ENCODE assay signal across 18 cellular contexts in the genomic region with DNA sequence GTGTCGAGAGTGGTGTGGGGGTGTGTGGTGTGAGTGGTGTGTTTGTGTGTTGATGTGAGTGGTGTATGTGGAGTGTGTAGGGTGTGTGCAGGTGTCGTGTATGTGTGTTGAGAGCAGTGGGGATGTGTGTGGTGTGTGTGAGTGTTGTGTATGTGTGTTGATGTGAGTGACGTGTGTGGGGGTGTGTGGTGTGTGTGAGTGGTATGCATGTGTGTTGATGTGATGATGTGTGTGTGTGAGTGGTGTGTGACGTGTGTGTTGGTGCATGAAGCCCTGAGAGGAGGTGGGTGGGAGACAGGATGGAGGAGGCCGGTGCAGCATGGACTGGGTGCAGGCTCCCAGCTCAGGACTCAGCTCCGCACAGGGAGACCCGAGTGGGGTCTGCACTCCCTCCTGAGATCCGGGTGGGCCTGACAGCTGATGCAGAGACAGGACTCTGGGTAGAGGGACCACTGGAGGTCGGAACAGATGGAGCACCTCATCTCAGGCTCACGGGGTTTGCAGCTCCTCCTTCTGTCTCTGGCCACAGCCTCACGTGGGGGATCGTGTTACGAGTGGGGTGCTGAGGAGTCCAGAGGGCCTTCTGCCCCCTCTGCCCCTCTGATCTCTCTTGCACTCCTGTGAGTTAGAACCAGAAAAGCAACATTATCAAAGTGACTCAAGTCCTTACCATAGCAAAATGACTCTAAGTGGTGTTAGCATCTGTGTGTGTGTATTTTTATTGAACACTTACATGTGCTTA. TPM values are rescaled to one million over a fixed set of nuclear protein-coding genes. Genes with fewer than 3 reads are reported as not detected.
"Had no signal": no experiment of that assay in that cellular context is flagged by ENCODE, and none has a peak within 500 bp of the region (broad histone marks: within the 10 kb centered on the region; RNA-seq: fewer than 3 reads in every experiment).

No MANE protein-coding gene starts in this region.

- H3K4me3 ChIP-seq: heart left ventricle, left lung, pancreas, tibial nerve had no signal

- H3K27me3 ChIP-seq: pancreas, tibial nerve had no signal

- ATAC-seq: activated CD8-positive, alpha-beta memory T cell treated with anti-CD3 and anti-CD28 coated beads, Interleukin-2, amount 10 ng/mL, durations not matched to agents 7 days and 5 days; activated naive CD4-positive, alpha-beta T cell treated with anti-CD3 and anti-CD28 coated beads, Interleukin-2, amount 50 U/mL, for 72 hours; left lung; pancreas had no signal

- H3K9me3 Mint-ChIP-seq: activated naive CD4-positive, alpha-beta T cell treated with anti-CD3 and anti-CD28 coated beads, Interleukin-2, amount 50 U/mL, for 72 hours; activated T-cell treated with anti-CD3 and anti-CD28 coated beads, Interleukin-2, amount 50 U/mL, for 24 hours; memory B cell; neural crest cell had no signal

- H3K4me1 Mint-ChIP-seq: activated CD8-positive, alpha-beta memory T cell treated with anti-CD3 and anti-CD28 coated beads, Interleukin-2, amount 10 ng/mL, durations not matched to agents 7 days and 5 days; memory B cell had no signal

- H3K4me3 Mint-ChIP-seq: activated CD8-positive, alpha-beta memory T cell treated with anti-CD3 and anti-CD28 coated beads, Interleukin-2, amount 10 ng/mL, durations not matched to agents 7 days and 5 days; activated T-cell treated with anti-CD3 and anti-CD28 coated beads, Interleukin-2, amount 50 U/mL, for 24 hours; memory B cell; neural crest cell had no signal

- H3K9me3 ChIP-seq: heart left ventricle, left lung, pancreas, tibial nerve had no signal

- FAIRE-seq: colon, islet of Langerhans, pancreas had no signal

- H3K36me3 ChIP-seq: heart left ventricle, left lung, pancreas, tibial nerve had no signal

- H3K27ac ChIP-seq: heart left ventricle, left lung, pancreas, tibial nerve had no signal

- DNase-seq: activated CD4-positive, alpha-beta T cell treated with anti-CD3 and anti-CD28 coated beads, Interleukin-2, amount 50 U/mL, for 4 hours; activated CD4-positive, CD25-positive, alpha-beta regulatory T cell treated with anti-CD3 and anti-CD28 coated beads, Interleukin-2, amount 50 U/mL, for 72 hours; activated CD8-positive, alpha-beta memory T cell treated with anti-CD3 and anti-CD28 coated beads, Interleukin-2, amount 10 ng/mL, durations not matched to agents 7 days and 5 days; activated effector memory CD4-positive, alpha-beta T cell treated with Interleukin-2 at 50 U/mL for 16 hours; activated T-cell treated with anti-CD3 and anti-CD28 coated beads, Interleukin-2, amount 50 U/mL, for 24 hours; anterior cingulate cortex; effector CD4-positive, alpha-beta T cell; foreskin melanocyte; heart left ventricle; left lung; pancreas; stimulated activated CD4-positive, alpha-beta T cell treated with anti-CD3 and anti-CD28 coated beads, Interleukin-15, amount 100 ng/mL, for 24 hours had no signal

- H3K4me1 ChIP-seq: heart left ventricle, pancreas, tibial nerve had no signal

- H3K36me3 Mint-ChIP-seq: activated CD8-positive, alpha-beta memory T cell treated with anti-CD3 and anti-CD28 coated beads, Interleukin-2, amount 10 ng/mL, durations not matched to agents 7 days and 5 days; activated naive CD4-positive, alpha-beta T cell treated with anti-CD3 and anti-CD28 coated beads, Interleukin-2, amount 50 U/mL, for 72 hours; memory B cell had no signal

- H3K27me3 Mint-ChIP-seq: activated T-cell treated with anti-CD3 and anti-CD28 coated beads, Interleukin-2, amount 50 U/mL, for 24 hours had no signal

- H3K27ac Mint-ChIP-seq: activated CD8-positive, alpha-beta memory T cell treated with anti-CD3 and anti-CD28 coated beads, Interleukin-2, amount 10 ng/mL, durations not matched to agents 7 days and 5 days; activated naive CD4-positive, alpha-beta T cell treated with anti-CD3 and anti-CD28 coated beads, Interleukin-2, amount 50 U/mL, for 72 hours; activated T-cell treated with anti-CD3 and anti-CD28 coated beads, Interleukin-2, amount 50 U/mL, for 24 hours; memory B cell had no signal

RNA-seq across cellular contexts. Expression of a gene that starts 41.3 kb away (rescaled TPM):
- total RNA-seq: activated CD8-positive, alpha-beta memory T cell treated with anti-CD3 and anti-CD28 coated beads, Interleukin-2, amount 10 ng/mL, durations not matched to agents 7 days and 5 days; activated naive CD4-positive, alpha-beta T cell treated with anti-CD3 and anti-CD28 coated beads, Interleukin-2, amount 50 U/mL, for 72 hours had no signal
